10 cellular contexts compared by ENCODE assay signal in genomic region chr4:46648088-46648744, GRCh38.
DNase-seq lines count a peak whose midpoint lies in the region; ATAC-seq, FAIRE-seq and TF ChIP-seq lines count a peak whose summit lies in the region.
"Had no signal": no experiment of that assay in that cellular context is flagged by ENCODE, and none has a peak within 500 bp of the region (broad histone marks: within the 10 kb centered on the region; RNA-seq: fewer than 3 reads in every experiment).

No MANE protein-coding gene starts in this region.

- H3K79me2 ChIP-seq in smooth muscle cell (ENCODE audit: low read depth), result no peaks in the 10 kb centered on the region

- peak; percentile 90 for ATAC-seq in HG02763 (IDR thresholded peaks at IDR 0.05; ENCODE audit: unreplicated experiment)

- H3K36me3 ChIP-seq in bronchial epithelial cell (ENCODE audit: control insufficient read depth, insufficient read depth, low read length) (no peaks in the 10 kb centered on the region), smooth muscle cell (ENCODE audit: low read depth) (no peaks in the 10 kb centered on the region)

- H4K20me1 ChIP-seq in smooth muscle cell (ENCODE audit: low read depth), result no peaks in the 10 kb centered on the region

- TF ChIP-seq CTCF in bronchial epithelial cell (IDR thresholded peaks at IDR 0.05; ENCODE audit: insufficient read depth, low read length, severe bottlenecking), result peak; percentile 23
- TF ChIP-seq CTCF in smooth muscle cell (IDR thresholded peaks at IDR 0.05; ENCODE audit: borderline replicate concordance, insufficient read depth, poor library complexity, severe bottlenecking), result peak; percentile 49

- H2AFZ ChIP-seq in smooth muscle cell (ENCODE audit: low read depth), result no peak overlapping the region

- peak; percentile 24 for DNase-seq in activated CD4-positive, alpha-beta T cell treated with anti-CD3 and anti-CD28 coated beads, Interleukin-2, amount 10 ng/mL, durations not matched to agents 7 days and 5 days
- no peak for DNase-seq in activated CD4-positive, alpha-beta T cell treated with anti-CD3 and anti-CD28 coated beads, Interleukin-2, amount 10 ng/mL, durations not matched to agents 24 days and 14 days
- DNase-seq in NCI-H1048 (lab: John Stamatoyannopoulos, UW) (peak; percentile 84), bronchial epithelial cell (ENCODE audit: low read depth) (peak; percentile 29), smooth muscle cell (lab: John Stamatoyannopoulos, UW; ENCODE audit: unreplicated experiment) (no peak)
- no peak for DNase-seq in activated CD4-positive, alpha-beta T cell treated with anti-CD3 and anti-CD28 coated beads, Interleukin-2, amount 50 U/mL, for 1 hour
- no peak for DNase-seq in stimulated activated CD4-positive, alpha-beta T cell treated with anti-CD3 and anti-CD28 coated beads, Interleukin-1b, Interleukin-23, amount 100 ng/mL, for 48 hours
- DNase-seq: activated naive CD8-positive, alpha-beta T cell treated with anti-CD3 and anti-CD28 coated beads, Interleukin-2, amount 10 ng/mL, durations not matched to agents 7 days and 5 days had no signal

- no peaks in the 10 kb centered on the region for H3F3A ChIP-seq in smooth muscle cell (ENCODE audit: low read depth)

- no peaks in the 10 kb centered on the region for H3K27me3 ChIP-seq in bronchial epithelial cell (ENCODE audit: control insufficient read depth, insufficient read depth, low read length)
- no peaks in the 10 kb centered on the region for H3K27me3 ChIP-seq in smooth muscle cell (ENCODE audit: low read depth)

- H3K4me1 ChIP-seq in smooth muscle cell (ENCODE audit: low read depth), result no peaks in the 10 kb centered on the region

- H3K9ac ChIP-seq in smooth muscle cell (ENCODE audit: low read depth), result no peak overlapping the region

- no peak overlapping the region for H3K4me2 ChIP-seq in smooth muscle cell

- H3K36me3 Mint-ChIP-seq in activated CD4-positive, alpha-beta T cell treated with anti-CD3 and anti-CD28 coated beads, Interleukin-2, amount 10 ng/mL, durations not matched to agents 7 days and 5 days (ENCODE audit: low read depth), result no peaks in the 10 kb centered on the region
- no peaks in the 10 kb centered on the region for H3K36me3 Mint-ChIP-seq in activated CD4-positive, alpha-beta T cell treated with anti-CD3 and anti-CD28 coated beads, Interleukin-2, amount 10 ng/mL, durations not matched to agents 24 days and 14 days (ENCODE audit: low read depth)
- H3K36me3 Mint-ChIP-seq: activated naive CD8-positive, alpha-beta T cell treated with anti-CD3 and anti-CD28 coated beads, Interleukin-2, amount 10 ng/mL, durations not matched to agents 7 days and 5 days had no signal

- H3K27ac ChIP-seq in smooth muscle cell (ENCODE audit: low read depth), result no peak overlapping the region

- intact Hi-C loops in activated CD4-positive, alpha-beta T cell treated with anti-CD3 and anti-CD28 coated beads, Interleukin-2, amount 10 ng/mL, durations not matched to agents 24 days and 14 days (cut with micrococcal nuclease), result no loop called here

- H3K9me3 Mint-ChIP-seq in activated CD4-positive, alpha-beta T cell treated with anti-CD3 and anti-CD28 coated beads, Interleukin-2, amount 10 ng/mL, durations not matched to agents 7 days and 5 days, result no peaks in the 10 kb centered on the region
- peaks cover 6% of the 10 kb centered on the region for H3K9me3 Mint-ChIP-seq in activated CD4-positive, alpha-beta T cell treated with anti-CD3 and anti-CD28 coated beads, Interleukin-2, amount 10 ng/mL, durations not matched to agents 24 days and 14 days

- no peaks in the 10 kb centered on the region for H3K27me3 Mint-ChIP-seq in activated CD4-positive, alpha-beta T cell treated with anti-CD3 and anti-CD28 coated beads, Interleukin-2, amount 10 ng/mL, durations not matched to agents 7 days and 5 days
- no peaks in the 10 kb centered on the region for H3K27me3 Mint-ChIP-seq in activated CD4-positive, alpha-beta T cell treated with anti-CD3 and anti-CD28 coated beads, Interleukin-2, amount 10 ng/mL, durations not matched to agents 24 days and 14 days
- H3K27me3 Mint-ChIP-seq: activated naive CD8-positive, alpha-beta T cell treated with anti-CD3 and anti-CD28 coated beads, Interleukin-2, amount 10 ng/mL, durations not matched to agents 7 days and 5 days had no signal

- FAIRE-seq in bronchial epithelial cell (lab: Jason Lieb, UNC), result peak; percentile 60
- FAIRE-seq: G401.6 had no signal

- H3K4me1 Mint-ChIP-seq in activated CD4-positive, alpha-beta T cell treated with anti-CD3 and anti-CD28 coated beads, Interleukin-2, amount 10 ng/mL, durations not matched to agents 7 days and 5 days, result no peaks in the 10 kb centered on the region
- H3K4me1 Mint-ChIP-seq in activated CD4-positive, alpha-beta T cell treated with anti-CD3 and anti-CD28 coated beads, Interleukin-2, amount 10 ng/mL, durations not matched to agents 24 days and 14 days, result no peaks in the 10 kb centered on the region
- H3K4me1 Mint-ChIP-seq: activated naive CD8-positive, alpha-beta T cell treated with anti-CD3 and anti-CD28 coated beads, Interleukin-2, amount 10 ng/mL, durations not matched to agents 7 days and 5 days had no signal

- H3K4me3 ChIP-seq in bronchial epithelial cell (ENCODE audit: low read depth, low read length), result no peak overlapping the region
- H3K4me3 ChIP-seq in smooth muscle cell, result no peak overlapping the region

- 8% methylated on average over 2 of the region's 2 CpGs for WGBS in smooth muscle cell (ENCODE audit: low lambda C conversion rate)

- POLR2A ChIA-PET in activated CD4-positive, alpha-beta T cell treated with anti-CD3 and anti-CD28 coated beads, Interleukin-2, amount 10 ng/mL, durations not matched to agents 7 days and 5 days (lab: Charles Lee), result no interaction called here

- H3K27ac Mint-ChIP-seq in activated CD4-positive, alpha-beta T cell treated with anti-CD3 and anti-CD28 coated beads, Interleukin-2, amount 10 ng/mL, durations not matched to agents 7 days and 5 days, result no peak overlapping the region
- no peak overlapping the region for H3K27ac Mint-ChIP-seq in activated CD4-positive, alpha-beta T cell treated with anti-CD3 and anti-CD28 coated beads, Interleukin-2, amount 10 ng/mL, durations not matched to agents 24 days and 14 days
- H3K27ac Mint-ChIP-seq: activated naive CD8-positive, alpha-beta T cell treated with anti-CD3 and anti-CD28 coated beads, Interleukin-2, amount 10 ng/mL, durations not matched to agents 7 days and 5 days had no signal

- H3K9me3 ChIP-seq in smooth muscle cell (replicated peaks; ENCODE audit: low read depth), result no peaks in the 10 kb centered on the region

- H3K4me3 Mint-ChIP-seq in activated CD4-positive, alpha-beta T cell treated with anti-CD3 and anti-CD28 coated beads, Interleukin-2, amount 10 ng/mL, durations not matched to agents 7 days and 5 days, result no peak overlapping the region
- no peak overlapping the region for H3K4me3 Mint-ChIP-seq in activated CD4-positive, alpha-beta T cell treated with anti-CD3 and anti-CD28 coated beads, Interleukin-2, amount 10 ng/mL, durations not matched to agents 24 days and 14 days
- H3K4me3 Mint-ChIP-seq: activated naive CD8-positive, alpha-beta T cell treated with anti-CD3 and anti-CD28 coated beads, Interleukin-2, amount 10 ng/mL, durations not matched to agents 7 days and 5 days had no signal

- CTCF ChIA-PET in activated CD4-positive, alpha-beta T cell treated with anti-CD3 and anti-CD28 coated beads, Interleukin-2, amount 10 ng/mL, durations not matched to agents 7 days and 5 days (lab: Charles Lee), result interaction anchor here (1.0 to 1.2 kb wide), 2 partner anchors 12 to 18 kb away, joined by 3 read pairs; no protein-coding TSS in a partner anchor

Comparison
In these comparisons a context has a peak if more than half of its experiments do, and no peak if none do; other contexts are left out.
1. DNase-seq: peak in activated CD4-positive, alpha-beta T cell treated with anti-CD3 and anti-CD28 coated beads, Interleukin-2, amount 10 ng/mL, durations not matched to agents 7 days and 5 days (single experiment), NCI-H1048 (single experiment) and bronchial epithelial cell (single experiment); none in activated CD4-positive, alpha-beta T cell treated with anti-CD3 and anti-CD28 coated beads, Interleukin-2, amount 10 ng/mL, durations not matched to agents 24 days and 14 days (single experiment), smooth muscle cell (single experiment), activated CD4-positive, alpha-beta T cell treated with anti-CD3 and anti-CD28 coated beads, Interleukin-2, amount 50 U/mL, for 1 hour (single experiment) and stimulated activated CD4-positive, alpha-beta T cell treated with anti-CD3 and anti-CD28 coated beads, Interleukin-1b, Interleukin-23, amount 100 ng/mL, for 48 hours (single experiment).